6 cellular contexts compared by ENCODE assay signal in the genomic region with DNA sequence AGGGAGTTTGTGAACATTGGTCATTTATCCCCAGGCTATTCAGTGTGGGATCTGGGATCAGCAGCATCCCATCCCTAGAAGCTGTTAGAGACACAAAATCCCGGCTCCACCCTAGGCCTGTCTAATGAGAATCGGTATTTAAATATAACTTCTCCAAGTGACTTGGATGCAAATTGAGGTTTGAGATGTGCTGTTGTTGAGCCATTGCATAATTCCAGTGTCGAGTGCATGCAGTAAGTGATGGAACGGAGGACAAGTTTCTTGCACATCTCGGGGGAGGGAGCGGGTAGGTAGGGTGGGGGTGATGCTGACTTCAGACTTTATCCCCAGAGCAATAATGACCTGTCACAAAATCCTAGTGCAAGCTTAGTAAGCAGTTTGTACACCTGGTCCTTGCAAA.
"Had no signal": no experiment of that assay in that cellular context is flagged by ENCODE, and none has a peak within 500 bp of the region (broad histone marks: within the 10 kb centered on the region; RNA-seq: fewer than 3 reads in every experiment).

No MANE protein-coding gene starts in this region.

- H3K4me3 ChIP-seq: K562 had no signal

- ATAC-seq: HepG2, K562 had no signal

- FAIRE-seq: HepG2, K562 had no signal

- H3K27ac ChIP-seq: HL-60 had no signal

- DNase-seq: IMR-90, KBM-7, KG1 had no signal
